1 cellular context compared by ENCODE assay signal in genomic region chr3:38067508-38068233, GRCh38.
TF ChIP-seq lines count a peak whose summit lies in the region.

No MANE protein-coding gene starts in this region.

TF ChIP-seq in K562, 482 proteins besides CTCF, POLR2A, EP300 and RAD21:
- TF ChIP-seq HNRNPUL1 (IDR thresholded peaks at IDR 0.05; ENCODE audit: low read length) (no peak), ATF4 (CRISPR knock-in tag; IDR thresholded peaks at IDR 0.05) (peak; percentile 70), KDM4B (IDR thresholded peaks at IDR 0.05; ENCODE audit: borderline replicate concordance in 2 of 2, low read depth in 1 of 2) (no peak), SOX6 (IDR thresholded peaks at IDR 0.05) (0 out of 2 replicates have a peak, but pooled peaks have one; percentile 67), ZNF217 (CRISPR knock-in tag; IDR thresholded peaks at IDR 0.05) (no peak), TBP (optimal IDR thresholded peaks at IDR 0.05; ENCODE audit: low read depth, low read length) (peak; percentile 61), ZNF384 (IDR thresholded peaks at IDR 0.05; ENCODE audit: low read depth, low read length) (peak; percentile 58; the same call in 1 of the 2 replicates), CBX2 (IDR thresholded peaks at IDR 0.05; ENCODE audit: insufficient read depth, low read length, poor library complexity, severe bottlenecking) (no peak), MECOM (CRISPR knock-in tag; IDR thresholded peaks at IDR 0.05) (0 out of 2 replicates have a peak, but pooled peaks have one; percentile 43), HCFC1 (IDR thresholded peaks at IDR 0.05; ENCODE audit: low read depth, low read length) (no peak), XRCC4 (IDR thresholded peaks at IDR 0.05; ENCODE audit: extremely low read depth, insufficient read depth, insufficient read length) (no peak), ZBTB40 (IDR thresholded peaks at IDR 0.05) (peak; percentile 28; the same call in 1 of the 2 replicates), ZBTB40 (CRISPR knock-in tag; IDR thresholded peaks at IDR 0.05) (no peak), CEBPG (CRISPR knock-in tag; IDR thresholded peaks at IDR 0.05) (peak; percentile 69; the same call in 1 of the 2 replicates), CEBPG (tag; conservative IDR thresholded peaks at IDR 0.05 in 1 of 2, IDR thresholded peaks at IDR 0.05 in 1 of 2) (peak; percentile 98), JUND (IDR thresholded peaks at IDR 0.05; ENCODE audit: borderline replicate concordance, low read depth, low read length) (peak; percentile 72), JUND (tag; IDR thresholded peaks at IDR 0.05; ENCODE audit: borderline replicate concordance, low read depth, low read length) (no peak), DPF2 (IDR thresholded peaks at IDR 0.05) (peak; percentile 47; the same call in 1 of the 2 replicates), TRIM24 (IDR thresholded peaks at IDR 0.05) (peak; percentile 69 to 78), JUN (IDR thresholded peaks at IDR 0.05; ENCODE audit: borderline replicate concordance, low read depth, low read length) (no peak), JUN (CRISPR knock-in tag; IDR thresholded peaks at IDR 0.05; ENCODE audit: borderline replicate concordance) (no peak), NCOA6 (IDR thresholded peaks at IDR 0.05) (no peak), CEBPB (tag; IDR thresholded peaks at IDR 0.05) (peak; percentile 92), FOSL1 (tag; conservative IDR thresholded peaks at IDR 0.05) (peak; percentile 78), HDAC2 (IDR thresholded peaks at IDR 0.05) (0 out of 2 replicates have a peak, but pooled peaks have one; percentile 19), ZEB2 (IDR thresholded peaks at IDR 0.05) (peak; percentile 75), MTA1 (IDR thresholded peaks at IDR 0.05; ENCODE audit: borderline replicate concordance) (0 out of 2 replicates have a peak, but pooled peaks have one; percentile 13), CTBP1 (IDR thresholded peaks at IDR 0.05; ENCODE audit: borderline replicate concordance) (peak; percentile 49; the same call in 1 of the 2 replicates), SMC3 (conservative IDR thresholded peaks at IDR 0.05; ENCODE audit: insufficient read depth, low read depth, low read length) (no peak), NBN (IDR thresholded peaks at IDR 0.05; ENCODE audit: low read depth) (peak; percentile 21; the same call in 1 of the 2 replicates), ZFPM2 (CRISPR knock-in tag; IDR thresholded peaks at IDR 0.05) (no peak), POLR3A (IDR thresholded peaks at IDR 0.05; ENCODE audit: borderline replicate concordance, extremely low read depth, insufficient read depth, insufficient read length) (peak; percentile 66), IRF9 (tag; IDR thresholded peaks at IDR 0.05) (0 out of 2 replicates have a peak, but pooled peaks have one; percentile 65), TAL1 (IDR thresholded peaks at IDR 0.05) (peak; percentile 76), NR2C2 (CRISPR knock-in tag; IDR thresholded peaks at IDR 0.05) (no peak), NR2C2 (tag; IDR thresholded peaks at IDR 0.05) (peak; percentile 70; the same call in 1 of the 2 replicates), POLR2H (tag; IDR thresholded peaks at IDR 0.05; ENCODE audit: low read depth) (peak; percentile 95), SMARCA4 (IDR thresholded peaks at IDR 0.05) (peak; percentile 50; the same call in 1 of the 2 replicates), FOXJ2 (tag; IDR thresholded peaks at IDR 0.05) (peak; percentile 80; the same call in 1 of the 2 replicates), SMARCE1 (IDR thresholded peaks at IDR 0.05) (peak; percentile 46; the same call in 1 of the 2 replicates), KDM2B (CRISPR knock-in tag; IDR thresholded peaks at IDR 0.05) (no peak), HES1 (IDR thresholded peaks at IDR 0.05; ENCODE audit: low read depth) (no peak), ZNF431 (CRISPR knock-in tag; IDR thresholded peaks at IDR 0.05) (no peak), ARID1B (IDR thresholded peaks at IDR 0.05) (peak; percentile 74), CXXC5 (CRISPR knock-in tag; IDR thresholded peaks at IDR 0.05) (peak; percentile 32), ZNF41 (CRISPR knock-in tag; conservative IDR thresholded peaks at IDR 0.05) (no peak), KAT2B (IDR thresholded peaks at IDR 0.05; ENCODE audit: low read depth, low read length) (no peak), CBFA2T2 (conservative IDR thresholded peaks at IDR 0.05) (peak; percentile 41), CBFA2T3 (IDR thresholded peaks at IDR 0.05) (peak; percentile 61), TEAD4 (IDR thresholded peaks at IDR 0.05; ENCODE audit: low read length) (peak; percentile 81), TEAD4 (CRISPR knock-in tag; IDR thresholded peaks at IDR 0.05; ENCODE audit: borderline replicate concordance) (no peak), ATF3 (IDR thresholded peaks at IDR 0.05) (peak; percentile 90), ATF3 (CRISPR knock-in tag; conservative IDR thresholded peaks at IDR 0.05) (no peak), ATF7 (IDR thresholded peaks at IDR 0.05) (peak; percentile 93), MYC (IDR thresholded peaks at IDR 0.05; ENCODE audit: low read depth, low read length) (peak; percentile 26; the same call in 1 of the 2 replicates), MYC (CRISPR knock-in tag; IDR thresholded peaks at IDR 0.05; ENCODE audit: borderline replicate concordance, low read depth) (no peak), NR2C1 (IDR thresholded peaks at IDR 0.05) (no peak), NR2C1 (tag; IDR thresholded peaks at IDR 0.05) (0 out of 2 replicates have a peak, but pooled peaks have one; percentile 41), ZNF12 (CRISPR knock-in tag; IDR thresholded peaks at IDR 0.05) (no peak), PML (IDR thresholded peaks at IDR 0.05; ENCODE audit: low read length) (0 out of 2 replicates have a peak, but pooled peaks have one; percentile 32)
